In the genomic region with DNA sequence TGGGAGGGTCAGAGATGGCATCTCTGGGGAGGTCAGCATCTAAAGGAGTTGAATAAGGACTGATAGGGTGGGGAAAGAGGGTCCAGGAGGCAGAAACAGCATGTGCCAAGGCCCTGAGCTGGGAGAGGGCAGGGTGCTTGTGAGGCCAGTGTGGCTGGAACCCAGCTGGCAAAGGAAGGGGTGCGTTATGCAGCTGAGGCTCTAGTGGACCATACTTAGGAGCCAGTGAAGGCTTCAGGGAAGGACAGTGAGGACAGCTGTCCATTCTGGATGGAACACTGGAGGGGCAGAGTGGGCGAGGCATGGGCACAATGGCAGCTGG, we compare ENCODE assay signal across 10 cellular contexts. TPM values are rescaled to one million over a fixed set of nuclear protein-coding genes. Genes with fewer than 3 reads are reported as not detected.
DNase-seq lines count a peak whose midpoint lies in the region; ATAC-seq, FAIRE-seq and TF ChIP-seq lines count a peak whose summit lies in the region.
"Had no signal": no experiment of that assay in that cellular context is flagged by ENCODE, and none has a peak within 500 bp of the region (broad histone marks: within the 10 kb centered on the region; RNA-seq: fewer than 3 reads in every experiment).

No MANE protein-coding gene starts in this region.

- FAIRE-seq in A549 (lab: Jason Lieb, UNC) = no peak

- peak overlapping the region; percentile 91 to 95 for H3K27ac ChIP-seq in A549
- no peak overlapping the region for H3K27ac ChIP-seq in HEK293 (ENCODE audit: extremely low read depth, low read depth, low read length)

- no peak for TF ChIP-seq RAD21 in A549 (conservative IDR thresholded peaks at IDR 0.05 in 1 of 2, IDR thresholded peaks at IDR 0.05 in 1 of 2)

- H3K27me3 Mint-ChIP-seq in brain (peaks cover 7% of the 10 kb centered on the region), nephron (ENCODE audit: low read depth) (no peaks in the 10 kb centered on the region)

- CTCF ChIA-PET in A549 (lab: Yijun Ruan, JAX) = interaction anchor here (0.7 to 15.0 kb wide), 30 partner anchors 10 to 278 kb away, joined by 3 to 699 read pairs (median 4); partner anchors contain the start of genes ID3 and RPL11
- CTCF ChIA-PET in HEK293 (lab: Yijun Ruan, JAX) = interaction anchor here (0.6 to 12.8 kb wide), 34 partner anchors 9 to 340 kb away, joined by 3 to 506 read pairs (median 5); partner anchors contain the start of gene ID3

- H3K4me1 ChIP-seq in A549 (peaks cover 44% of the 10 kb centered on the region), HEK293 (ENCODE audit: control insufficient read depth, insufficient read depth, low read length) (no peaks in the 10 kb centered on the region)

- TF ChIP-seq EP300 in A549 (IDR thresholded peaks at IDR 0.05) = no peak

- TF ChIP-seq POLR2A in A549 (IDR thresholded peaks at IDR 0.05; ENCODE audit: low read length) = no peak

- H3K27ac Mint-ChIP-seq in brain (peak overlapping the region in 4 of 5 experiments; percentile 74 to 93 (median 76)), nephron (peak overlapping the region; percentile 86 to 97 (median 91))

- DNase-seq in A549 (ENCODE audit: low read depth in 1 of 2, low spot score in 1 of 2) (no peak), GM10266 (ENCODE audit: extremely low spot score) (no peak), OCI-M2 (lab: John Stamatoyannopoulos, UW; ENCODE audit: unreplicated experiment) (no peak)
- DNase-seq: activated CD4-positive, CD25-positive, alpha-beta regulatory T cell had no signal

- H3K4me3 ChIP-seq in A549 (no peak overlapping the region), HEK293 (ENCODE audit: low read depth, low read length) (no peak overlapping the region)
- H3K4me3 ChIP-seq: body of pancreas had no signal

- POLR2A ChIA-PET in A549 (lab: Yijun Ruan, JAX) = interaction anchor here (1.0 to 2.5 kb wide), 4 partner anchors 41 to 79 kb away, joined by 3 to 29 read pairs (median 14); partner anchors contain the start of gene ID3
- POLR2A ChIA-PET in HEK293 (lab: Yijun Ruan, JAX) = interaction anchor here (1.0 to 3.7 kb wide), 3 partner anchors 75 to 103 kb away, joined by 3 to 34 read pairs (median 8); partner anchors contain the start of genes E2F2 and ID3

- peak in 1 of 2 experiments; percentile 3; a peak in 1 of 6 replicates for ATAC-seq in A549
- no peak for ATAC-seq in GM21825 (IDR thresholded peaks at IDR 0.05; ENCODE audit: unreplicated experiment)
- ATAC-seq in HG03442 (IDR thresholded peaks at IDR 0.05; ENCODE audit: unreplicated experiment) = no peak

- H3K36me3 Mint-ChIP-seq in brain (no peaks in the 10 kb centered on the region), nephron (ENCODE audit: low read depth) (no peaks in the 10 kb centered on the region)

- H3K9me3 ChIP-seq in A549 = no peaks in the 10 kb centered on the region
- H3K9me3 ChIP-seq in HEK293 (ENCODE audit: control insufficient read depth, insufficient read depth, low read depth, low read length) = no peaks in the 10 kb centered on the region
- H3K9me3 ChIP-seq: body of pancreas had no signal

- TF ChIP-seq CTCF in A549 (IDR thresholded peaks at IDR 0.05) = no peak
- no peak for TF ChIP-seq CTCF in HEK293 (tag by site-specific recombination; IDR thresholded peaks at IDR 0.05)
- no peak for TF ChIP-seq CTCF in brain (conservative IDR thresholded peaks at IDR 0.05)
- TF ChIP-seq CTCF in nephron (IDR thresholded peaks at IDR 0.05; ENCODE audit: unreplicated experiment in 3 of 3) = no peak
- no peak for TF ChIP-seq CTCF in GM10266 (IDR thresholded peaks at IDR 0.05; ENCODE audit: control insufficient read depth, insufficient read depth, low read depth, missing control alignments)

- H3K4me3 Mint-ChIP-seq in brain = peak overlapping the region in 2 of 5 experiments; percentile 23
- H3K4me3 Mint-ChIP-seq in nephron = peak overlapping the region; percentile 7 to 53 (median 21)

- WGBS in A549 (ENCODE audit: missing lambda C conversion rate) = 59% methylated on average over 2 of the region's 2 CpGs

- H3K4me1 Mint-ChIP-seq in brain (peaks cover 44% of the 10 kb centered on the region), nephron (peaks cover 46% of the 10 kb centered on the region)

- H3K4me2 ChIP-seq in A549 = peak overlapping the region; percentile 93

- H3K36me3 ChIP-seq in HEK293 (ENCODE audit: control insufficient read depth in 2 of 2, insufficient read depth in 1 of 2, low read length in 2 of 2) = no peaks in the 10 kb centered on the region

- peaks cover 0 to 19% (median 0%) of the 10 kb centered on the region in 5 experiments for H3K9me3 Mint-ChIP-seq in brain
- no peaks in the 10 kb centered on the region for H3K9me3 Mint-ChIP-seq in nephron

TF ChIP-seq in A549, 52 proteins besides CTCF, POLR2A, EP300 and RAD21:
- no peak for TF ChIP-seq ZNF302 (CRISPR knock-in tag; IDR thresholded peaks at IDR 0.05)

TF ChIP-seq in HEK293, 187 proteins besides CTCF, POLR2A, EP300 and RAD21 (continues in another document):
- no peak for TF ChIP-seq ZNF701 (tag by site-specific recombination; IDR thresholded peaks at IDR 0.05)
- TF ChIP-seq ZNF488 (tag by site-specific recombination; IDR thresholded peaks at IDR 0.05) = no peak
- 0 out of 2 replicates have a peak, but pooled peaks have one; percentile 52 for TF ChIP-seq ZSCAN5A (tag by site-specific recombination; IDR thresholded peaks at IDR 0.05)
- no peak for TF ChIP-seq ZNF341 (tag by site-specific recombination; IDR thresholded peaks at IDR 0.05; ENCODE audit: low read depth)
- no peak for TF ChIP-seq ZNF16 (tag by site-specific recombination; IDR thresholded peaks at IDR 0.05; ENCODE audit: low read depth)
- TF ChIP-seq, protein P1, sequence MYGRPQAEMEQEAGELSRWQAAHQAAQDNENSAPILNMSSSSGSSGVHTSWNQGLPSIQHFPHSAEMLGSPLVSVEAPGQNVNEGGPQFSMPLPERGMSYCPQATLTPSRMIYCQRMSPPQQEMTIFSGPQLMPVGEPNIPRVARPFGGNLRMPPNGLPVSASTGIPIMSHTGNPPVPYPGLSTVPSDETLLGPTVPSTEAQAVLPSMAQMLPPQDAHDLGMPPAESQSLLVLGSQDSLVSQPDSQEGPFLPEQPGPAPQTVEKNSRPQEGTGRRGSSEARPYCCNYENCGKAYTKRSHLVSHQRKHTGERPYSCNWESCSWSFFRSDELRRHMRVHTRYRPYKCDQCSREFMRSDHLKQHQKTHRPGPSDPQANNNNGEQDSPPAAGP (tag by site-specific recombination; IDR thresholded peaks at IDR 0.05) = no peak
- TF ChIP-seq ZNF76 (tag by site-specific recombination; IDR thresholded peaks at IDR 0.05; ENCODE audit: borderline replicate concordance, low read depth) = no peak
- TF ChIP-seq, protein P2, sequence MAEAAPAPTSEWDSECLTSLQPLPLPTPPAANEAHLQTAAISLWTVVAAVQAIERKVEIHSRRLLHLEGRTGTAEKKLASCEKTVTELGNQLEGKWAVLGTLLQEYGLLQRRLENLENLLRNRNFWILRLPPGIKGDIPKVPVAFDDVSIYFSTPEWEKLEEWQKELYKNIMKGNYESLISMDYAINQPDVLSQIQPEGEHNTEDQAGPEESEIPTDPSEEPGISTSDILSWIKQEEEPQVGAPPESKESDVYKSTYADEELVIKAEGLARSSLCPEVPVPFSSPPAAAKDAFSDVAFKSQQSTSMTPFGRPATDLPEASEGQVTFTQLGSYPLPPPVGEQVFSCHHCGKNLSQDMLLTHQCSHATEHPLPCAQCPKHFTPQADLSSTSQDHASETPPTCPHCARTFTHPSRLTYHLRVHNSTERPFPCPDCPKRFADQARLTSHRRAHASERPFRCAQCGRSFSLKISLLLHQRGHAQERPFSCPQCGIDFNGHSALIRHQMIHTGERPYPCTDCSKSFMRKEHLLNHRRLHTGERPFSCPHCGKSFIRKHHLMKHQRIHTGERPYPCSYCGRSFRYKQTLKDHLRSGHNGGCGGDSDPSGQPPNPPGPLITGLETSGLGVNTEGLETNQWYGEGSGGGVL (tag by site-specific recombination; IDR thresholded peaks at IDR 0.05) = peak; percentile 28; the same call in 1 of the 2 replicates

RNA-seq across cellular contexts. Expression of gene RPL11, which starts 57.1 kb away (rescaled TPM):
- 979 and 1,292 TPM in 2 replicates for polyA plus RNA-seq in A549 (2011; rRNA removed)
- polyA plus RNA-seq in A549 (2012; cell fraction: cytosol; rRNA removed) = 858 and 1,073 TPM in 2 replicates
- polyA plus RNA-seq in A549 (2012; cell fraction: nucleus; rRNA removed) = 136 and 263 TPM in 2 replicates
- polyA plus RNA-seq in A549 (2017; fragmentation: RNase III; extraction: RNeasy Plus Mini Kit Qiagen cat#74134 plus additional on column Dnase treatment) = 1,260 to 1,335 TPM (median 1,329 TPM) in 3 replicates
- polyA minus RNA-seq in A549 (2011; rRNA and poly(A)+ RNA removed) = 305 and 306 TPM in 2 replicates
- 1,972 TPM for polyA plus RNA-seq in brain (ENCODE audit: insufficient read depth, low read depth, low replicate concordance)
